In the genomic region with DNA sequence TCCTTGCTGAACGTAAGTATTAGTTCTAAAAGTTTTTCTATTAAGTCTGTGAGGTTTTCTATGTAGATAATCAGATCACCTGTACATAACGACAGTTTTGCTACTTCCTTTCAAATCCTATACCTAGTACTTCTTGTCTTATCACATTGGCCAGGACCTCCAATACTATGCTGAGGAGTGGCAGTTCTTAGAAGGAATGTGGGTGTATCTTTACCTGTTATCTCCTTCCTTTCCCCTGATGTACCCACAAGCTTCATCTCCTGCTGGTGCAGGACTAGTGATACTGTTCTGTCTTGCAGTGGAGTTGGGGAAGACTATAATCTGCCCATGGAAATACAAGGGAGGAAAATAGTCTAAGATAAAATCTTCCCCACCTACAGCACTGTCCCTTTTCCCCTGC, we compare ENCODE assay signal across 1 cellular context.
TF ChIP-seq lines count a peak whose summit lies in the region.

No MANE protein-coding gene starts in this region.

TF ChIP-seq in K562, 482 proteins besides CTCF, POLR2A, EP300 and RAD21 (continued from another document and continues in another):
- TF ChIP-seq, protein P1, sequence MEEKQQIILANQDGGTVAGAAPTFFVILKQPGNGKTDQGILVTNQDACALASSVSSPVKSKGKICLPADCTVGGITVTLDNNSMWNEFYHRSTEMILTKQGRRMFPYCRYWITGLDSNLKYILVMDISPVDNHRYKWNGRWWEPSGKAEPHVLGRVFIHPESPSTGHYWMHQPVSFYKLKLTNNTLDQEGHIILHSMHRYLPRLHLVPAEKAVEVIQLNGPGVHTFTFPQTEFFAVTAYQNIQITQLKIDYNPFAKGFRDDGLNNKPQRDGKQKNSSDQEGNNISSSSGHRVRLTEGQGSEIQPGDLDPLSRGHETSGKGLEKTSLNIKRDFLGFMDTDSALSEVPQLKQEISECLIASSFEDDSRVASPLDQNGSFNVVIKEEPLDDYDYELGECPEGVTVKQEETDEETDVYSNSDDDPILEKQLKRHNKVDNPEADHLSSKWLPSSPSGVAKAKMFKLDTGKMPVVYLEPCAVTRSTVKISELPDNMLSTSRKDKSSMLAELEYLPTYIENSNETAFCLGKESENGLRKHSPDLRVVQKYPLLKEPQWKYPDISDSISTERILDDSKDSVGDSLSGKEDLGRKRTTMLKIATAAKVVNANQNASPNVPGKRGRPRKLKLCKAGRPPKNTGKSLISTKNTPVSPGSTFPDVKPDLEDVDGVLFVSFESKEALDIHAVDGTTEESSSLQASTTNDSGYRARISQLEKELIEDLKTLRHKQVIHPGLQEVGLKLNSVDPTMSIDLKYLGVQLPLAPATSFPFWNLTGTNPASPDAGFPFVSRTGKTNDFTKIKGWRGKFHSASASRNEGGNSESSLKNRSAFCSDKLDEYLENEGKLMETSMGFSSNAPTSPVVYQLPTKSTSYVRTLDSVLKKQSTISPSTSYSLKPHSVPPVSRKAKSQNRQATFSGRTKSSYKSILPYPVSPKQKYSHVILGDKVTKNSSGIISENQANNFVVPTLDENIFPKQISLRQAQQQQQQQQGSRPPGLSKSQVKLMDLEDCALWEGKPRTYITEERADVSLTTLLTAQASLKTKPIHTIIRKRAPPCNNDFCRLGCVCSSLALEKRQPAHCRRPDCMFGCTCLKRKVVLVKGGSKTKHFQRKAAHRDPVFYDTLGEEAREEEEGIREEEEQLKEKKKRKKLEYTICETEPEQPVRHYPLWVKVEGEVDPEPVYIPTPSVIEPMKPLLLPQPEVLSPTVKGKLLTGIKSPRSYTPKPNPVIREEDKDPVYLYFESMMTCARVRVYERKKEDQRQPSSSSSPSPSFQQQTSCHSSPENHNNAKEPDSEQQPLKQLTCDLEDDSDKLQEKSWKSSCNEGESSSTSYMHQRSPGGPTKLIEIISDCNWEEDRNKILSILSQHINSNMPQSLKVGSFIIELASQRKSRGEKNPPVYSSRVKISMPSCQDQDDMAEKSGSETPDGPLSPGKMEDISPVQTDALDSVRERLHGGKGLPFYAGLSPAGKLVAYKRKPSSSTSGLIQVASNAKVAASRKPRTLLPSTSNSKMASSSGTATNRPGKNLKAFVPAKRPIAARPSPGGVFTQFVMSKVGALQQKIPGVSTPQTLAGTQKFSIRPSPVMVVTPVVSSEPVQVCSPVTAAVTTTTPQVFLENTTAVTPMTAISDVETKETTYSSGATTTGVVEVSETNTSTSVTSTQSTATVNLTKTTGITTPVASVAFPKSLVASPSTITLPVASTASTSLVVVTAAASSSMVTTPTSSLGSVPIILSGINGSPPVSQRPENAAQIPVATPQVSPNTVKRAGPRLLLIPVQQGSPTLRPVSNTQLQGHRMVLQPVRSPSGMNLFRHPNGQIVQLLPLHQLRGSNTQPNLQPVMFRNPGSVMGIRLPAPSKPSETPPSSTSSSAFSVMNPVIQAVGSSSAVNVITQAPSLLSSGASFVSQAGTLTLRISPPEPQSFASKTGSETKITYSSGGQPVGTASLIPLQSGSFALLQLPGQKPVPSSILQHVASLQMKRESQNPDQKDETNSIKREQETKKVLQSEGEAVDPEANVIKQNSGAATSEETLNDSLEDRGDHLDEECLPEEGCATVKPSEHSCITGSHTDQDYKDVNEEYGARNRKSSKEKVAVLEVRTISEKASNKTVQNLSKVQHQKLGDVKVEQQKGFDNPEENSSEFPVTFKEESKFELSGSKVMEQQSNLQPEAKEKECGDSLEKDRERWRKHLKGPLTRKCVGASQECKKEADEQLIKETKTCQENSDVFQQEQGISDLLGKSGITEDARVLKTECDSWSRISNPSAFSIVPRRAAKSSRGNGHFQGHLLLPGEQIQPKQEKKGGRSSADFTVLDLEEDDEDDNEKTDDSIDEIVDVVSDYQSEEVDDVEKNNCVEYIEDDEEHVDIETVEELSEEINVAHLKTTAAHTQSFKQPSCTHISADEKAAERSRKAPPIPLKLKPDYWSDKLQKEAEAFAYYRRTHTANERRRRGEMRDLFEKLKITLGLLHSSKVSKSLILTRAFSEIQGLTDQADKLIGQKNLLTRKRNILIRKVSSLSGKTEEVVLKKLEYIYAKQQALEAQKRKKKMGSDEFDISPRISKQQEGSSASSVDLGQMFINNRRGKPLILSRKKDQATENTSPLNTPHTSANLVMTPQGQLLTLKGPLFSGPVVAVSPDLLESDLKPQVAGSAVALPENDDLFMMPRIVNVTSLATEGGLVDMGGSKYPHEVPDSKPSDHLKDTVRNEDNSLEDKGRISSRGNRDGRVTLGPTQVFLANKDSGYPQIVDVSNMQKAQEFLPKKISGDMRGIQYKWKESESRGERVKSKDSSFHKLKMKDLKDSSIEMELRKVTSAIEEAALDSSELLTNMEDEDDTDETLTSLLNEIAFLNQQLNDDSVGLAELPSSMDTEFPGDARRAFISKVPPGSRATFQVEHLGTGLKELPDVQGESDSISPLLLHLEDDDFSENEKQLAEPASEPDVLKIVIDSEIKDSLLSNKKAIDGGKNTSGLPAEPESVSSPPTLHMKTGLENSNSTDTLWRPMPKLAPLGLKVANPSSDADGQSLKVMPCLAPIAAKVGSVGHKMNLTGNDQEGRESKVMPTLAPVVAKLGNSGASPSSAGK (IDR thresholded peaks at IDR 0.05) = no peak
- no peak for TF ChIP-seq ZNF436 (CRISPR knock-in tag; IDR thresholded peaks at IDR 0.05)
- 0 out of 2 replicates have a peak, but pooled peaks have one; percentile 20 for TF ChIP-seq SOX6 (IDR thresholded peaks at IDR 0.05)
- peak; percentile 68 for TF ChIP-seq TEAD4 (IDR thresholded peaks at IDR 0.05; ENCODE audit: low read length)
- no peak for TF ChIP-seq TEAD4 (CRISPR knock-in tag; IDR thresholded peaks at IDR 0.05; ENCODE audit: borderline replicate concordance)
- TF ChIP-seq RNF2 (IDR thresholded peaks at IDR 0.05) = no peak
- TF ChIP-seq, protein P2, sequence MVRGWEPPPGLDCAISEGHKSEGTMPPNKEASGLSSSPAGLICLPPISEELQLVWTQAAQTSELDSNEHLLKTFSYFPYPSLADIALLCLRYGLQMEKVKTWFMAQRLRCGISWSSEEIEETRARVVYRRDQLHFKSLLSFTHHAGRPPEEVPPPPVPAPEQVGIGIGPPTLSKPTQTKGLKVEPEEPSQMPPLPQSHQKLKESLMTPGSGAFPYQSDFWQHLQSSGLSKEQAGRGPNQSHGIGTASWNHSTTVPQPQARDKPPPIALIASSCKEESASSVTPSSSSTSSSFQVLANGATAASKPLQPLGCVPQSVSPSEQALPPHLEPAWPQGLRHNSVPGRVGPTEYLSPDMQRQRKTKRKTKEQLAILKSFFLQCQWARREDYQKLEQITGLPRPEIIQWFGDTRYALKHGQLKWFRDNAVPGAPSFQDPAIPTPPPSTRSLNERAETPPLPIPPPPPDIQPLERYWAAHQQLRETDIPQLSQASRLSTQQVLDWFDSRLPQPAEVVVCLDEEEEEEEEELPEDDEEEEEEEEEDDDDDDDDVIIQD (CRISPR knock-in tag; IDR thresholded peaks at IDR 0.05) = no peak
- no peak for TF ChIP-seq ZNF79 (CRISPR knock-in tag; IDR thresholded peaks at IDR 0.05; ENCODE audit: low read depth)
- TF ChIP-seq ZNF165 (CRISPR knock-in tag; IDR thresholded peaks at IDR 0.05; ENCODE audit: borderline replicate concordance) = no peak
- no peak for TF ChIP-seq SAP30 (IDR thresholded peaks at IDR 0.05; ENCODE audit: borderline replicate concordance, insufficient read depth, low read depth, low read length, poor library complexity, severe bottlenecking)
- TF ChIP-seq SLC30A9 (CRISPR knock-in tag; IDR thresholded peaks at IDR 0.05) = no peak
- no peak for TF ChIP-seq ZNF695 (CRISPR knock-in tag; IDR thresholded peaks at IDR 0.05)
- TF ChIP-seq NFXL1 (CRISPR knock-in tag; IDR thresholded peaks at IDR 0.05) = no peak
- TF ChIP-seq EGR1 (conservative IDR thresholded peaks at IDR 0.05) = peak; percentile 45
- no peak for TF ChIP-seq PYGO2 (tag; IDR thresholded peaks at IDR 0.05)
- no peak for TF ChIP-seq ADNP (tag; IDR thresholded peaks at IDR 0.05)
- no peak for TF ChIP-seq MTA3 (IDR thresholded peaks at IDR 0.05; ENCODE audit: borderline replicate concordance)
- TF ChIP-seq, protein P3, sequence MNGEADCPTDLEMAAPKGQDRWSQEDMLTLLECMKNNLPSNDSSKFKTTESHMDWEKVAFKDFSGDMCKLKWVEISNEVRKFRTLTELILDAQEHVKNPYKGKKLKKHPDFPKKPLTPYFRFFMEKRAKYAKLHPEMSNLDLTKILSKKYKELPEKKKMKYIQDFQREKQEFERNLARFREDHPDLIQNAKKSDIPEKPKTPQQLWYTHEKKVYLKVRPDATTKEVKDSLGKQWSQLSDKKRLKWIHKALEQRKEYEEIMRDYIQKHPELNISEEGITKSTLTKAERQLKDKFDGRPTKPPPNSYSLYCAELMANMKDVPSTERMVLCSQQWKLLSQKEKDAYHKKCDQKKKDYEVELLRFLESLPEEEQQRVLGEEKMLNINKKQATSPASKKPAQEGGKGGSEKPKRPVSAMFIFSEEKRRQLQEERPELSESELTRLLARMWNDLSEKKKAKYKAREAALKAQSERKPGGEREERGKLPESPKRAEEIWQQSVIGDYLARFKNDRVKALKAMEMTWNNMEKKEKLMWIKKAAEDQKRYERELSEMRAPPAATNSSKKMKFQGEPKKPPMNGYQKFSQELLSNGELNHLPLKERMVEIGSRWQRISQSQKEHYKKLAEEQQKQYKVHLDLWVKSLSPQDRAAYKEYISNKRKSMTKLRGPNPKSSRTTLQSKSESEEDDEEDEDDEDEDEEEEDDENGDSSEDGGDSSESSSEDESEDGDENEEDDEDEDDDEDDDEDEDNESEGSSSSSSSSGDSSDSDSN (IDR thresholded peaks at IDR 0.05; ENCODE audit: borderline replicate concordance in 1 of 2, low read depth in 2 of 2, low read length in 2 of 2) = no peak
- TF ChIP-seq RFX7 (CRISPR knock-in tag; IDR thresholded peaks at IDR 0.05) = no peak
- TF ChIP-seq HMG20A (CRISPR knock-in tag; conservative IDR thresholded peaks at IDR 0.05) = no peak
- TF ChIP-seq, protein P4, sequence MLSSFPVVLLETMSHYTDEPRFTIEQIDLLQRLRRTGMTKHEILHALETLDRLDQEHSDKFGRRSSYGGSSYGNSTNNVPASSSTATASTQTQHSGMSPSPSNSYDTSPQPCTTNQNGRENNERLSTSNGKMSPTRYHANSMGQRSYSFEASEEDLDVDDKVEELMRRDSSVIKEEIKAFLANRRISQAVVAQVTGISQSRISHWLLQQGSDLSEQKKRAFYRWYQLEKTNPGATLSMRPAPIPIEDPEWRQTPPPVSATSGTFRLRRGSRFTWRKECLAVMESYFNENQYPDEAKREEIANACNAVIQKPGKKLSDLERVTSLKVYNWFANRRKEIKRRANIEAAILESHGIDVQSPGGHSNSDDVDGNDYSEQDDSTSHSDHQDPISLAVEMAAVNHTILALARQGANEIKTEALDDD (IDR thresholded peaks at IDR 0.05) = peak; percentile 79
- no peak for TF ChIP-seq CXXC5 (CRISPR knock-in tag; IDR thresholded peaks at IDR 0.05)
- TF ChIP-seq, protein P5, sequence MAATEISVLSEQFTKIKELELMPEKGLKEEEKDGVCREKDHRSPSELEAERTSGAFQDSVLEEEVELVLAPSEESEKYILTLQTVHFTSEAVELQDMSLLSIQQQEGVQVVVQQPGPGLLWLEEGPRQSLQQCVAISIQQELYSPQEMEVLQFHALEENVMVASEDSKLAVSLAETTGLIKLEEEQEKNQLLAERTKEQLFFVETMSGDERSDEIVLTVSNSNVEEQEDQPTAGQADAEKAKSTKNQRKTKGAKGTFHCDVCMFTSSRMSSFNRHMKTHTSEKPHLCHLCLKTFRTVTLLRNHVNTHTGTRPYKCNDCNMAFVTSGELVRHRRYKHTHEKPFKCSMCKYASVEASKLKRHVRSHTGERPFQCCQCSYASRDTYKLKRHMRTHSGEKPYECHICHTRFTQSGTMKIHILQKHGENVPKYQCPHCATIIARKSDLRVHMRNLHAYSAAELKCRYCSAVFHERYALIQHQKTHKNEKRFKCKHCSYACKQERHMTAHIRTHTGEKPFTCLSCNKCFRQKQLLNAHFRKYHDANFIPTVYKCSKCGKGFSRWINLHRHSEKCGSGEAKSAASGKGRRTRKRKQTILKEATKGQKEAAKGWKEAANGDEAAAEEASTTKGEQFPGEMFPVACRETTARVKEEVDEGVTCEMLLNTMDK (IDR thresholded peaks at IDR 0.05; ENCODE audit: borderline replicate concordance, insufficient read depth, low read depth, low read length, poor library complexity, severe bottlenecking) = no peak
- TF ChIP-seq ZNF282 (CRISPR knock-in tag; IDR thresholded peaks at IDR 0.05) = no peak
- TF ChIP-seq NCOA1 (IDR thresholded peaks at IDR 0.05; ENCODE audit: low read depth) = no peak
- TF ChIP-seq ZNF384 (IDR thresholded peaks at IDR 0.05; ENCODE audit: low read depth, low read length) = no peak
- TF ChIP-seq, protein P6, sequence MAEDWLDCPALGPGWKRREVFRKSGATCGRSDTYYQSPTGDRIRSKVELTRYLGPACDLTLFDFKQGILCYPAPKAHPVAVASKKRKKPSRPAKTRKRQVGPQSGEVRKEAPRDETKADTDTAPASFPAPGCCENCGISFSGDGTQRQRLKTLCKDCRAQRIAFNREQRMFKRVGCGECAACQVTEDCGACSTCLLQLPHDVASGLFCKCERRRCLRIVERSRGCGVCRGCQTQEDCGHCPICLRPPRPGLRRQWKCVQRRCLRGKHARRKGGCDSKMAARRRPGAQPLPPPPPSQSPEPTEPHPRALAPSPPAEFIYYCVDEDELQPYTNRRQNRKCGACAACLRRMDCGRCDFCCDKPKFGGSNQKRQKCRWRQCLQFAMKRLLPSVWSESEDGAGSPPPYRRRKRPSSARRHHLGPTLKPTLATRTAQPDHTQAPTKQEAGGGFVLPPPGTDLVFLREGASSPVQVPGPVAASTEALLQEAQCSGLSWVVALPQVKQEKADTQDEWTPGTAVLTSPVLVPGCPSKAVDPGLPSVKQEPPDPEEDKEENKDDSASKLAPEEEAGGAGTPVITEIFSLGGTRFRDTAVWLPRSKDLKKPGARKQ (CRISPR knock-in tag; IDR thresholded peaks at IDR 0.05) = no peak
- no peak for TF ChIP-seq NFRKB (IDR thresholded peaks at IDR 0.05; ENCODE audit: low read depth)
- no peak for TF ChIP-seq ZNF184 (CRISPR knock-in tag; IDR thresholded peaks at IDR 0.05)
- no peak for TF ChIP-seq ZBTB1 (CRISPR knock-in tag; IDR thresholded peaks at IDR 0.05; ENCODE audit: borderline replicate concordance, low read depth)
- no peak for TF ChIP-seq CAMTA2 (CRISPR knock-in tag; conservative IDR thresholded peaks at IDR 0.05)
- no peak for TF ChIP-seq POLR3G (IDR thresholded peaks at IDR 0.05; ENCODE audit: extremely low read depth, insufficient read length, insufficient replicate concordance)
- no peak for TF ChIP-seq ZNF696 (CRISPR knock-in tag; conservative IDR thresholded peaks at IDR 0.05)
- TF ChIP-seq CBX2 (IDR thresholded peaks at IDR 0.05; ENCODE audit: insufficient read depth, low read length, poor library complexity, severe bottlenecking) = no peak
- TF ChIP-seq, protein P7, sequence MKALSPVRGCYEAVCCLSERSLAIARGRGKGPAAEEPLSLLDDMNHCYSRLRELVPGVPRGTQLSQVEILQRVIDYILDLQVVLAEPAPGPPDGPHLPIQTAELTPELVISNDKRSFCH (CRISPR knock-in tag; IDR thresholded peaks at IDR 0.05) = no peak
- TF ChIP-seq, protein P7 (tag; IDR thresholded peaks at IDR 0.05) = no peak
- no peak for TF ChIP-seq ZFPM2 (CRISPR knock-in tag; IDR thresholded peaks at IDR 0.05)
- TF ChIP-seq MBD2 (IDR thresholded peaks at IDR 0.05; ENCODE audit: borderline replicate concordance, low read depth) = no peak
- TF ChIP-seq ZNF316 (IDR thresholded peaks at IDR 0.05) = no peak
- no peak for TF ChIP-seq SPI1 (IDR thresholded peaks at IDR 0.05; ENCODE audit: borderline replicate concordance, low read depth, low read length)
- no peak for TF ChIP-seq JUN (IDR thresholded peaks at IDR 0.05; ENCODE audit: borderline replicate concordance, low read depth, low read length)
- TF ChIP-seq JUN (CRISPR knock-in tag; IDR thresholded peaks at IDR 0.05; ENCODE audit: borderline replicate concordance) = no peak
- TF ChIP-seq NR3C1 (CRISPR knock-in tag; IDR thresholded peaks at IDR 0.05) = no peak
- TF ChIP-seq CBFB (CRISPR knock-in tag; IDR thresholded peaks at IDR 0.05) = no peak
